In the genomic region with DNA sequence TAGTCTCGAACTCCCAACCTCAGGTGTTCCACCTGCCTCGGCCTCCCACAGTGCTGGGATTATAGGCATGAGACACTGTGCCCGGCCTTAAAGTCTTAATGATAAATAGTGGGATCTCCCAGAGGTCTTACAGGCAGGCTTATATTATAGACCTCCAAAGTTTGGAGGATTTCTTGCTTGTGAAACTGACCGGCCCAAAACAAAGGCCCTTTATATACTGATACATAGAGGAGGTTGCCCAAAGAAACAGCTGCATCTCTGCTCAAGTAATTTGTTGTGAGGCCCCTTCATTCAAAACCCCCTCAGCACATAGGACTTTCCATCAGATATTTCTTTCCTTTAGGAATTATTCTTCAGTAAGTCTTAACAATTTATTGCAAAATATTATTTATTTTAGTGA, we compare ENCODE assay signal across 15 cellular contexts. TPM values are rescaled to one million over a fixed set of nuclear protein-coding genes. Genes with fewer than 3 reads are reported as not detected.
A peak's percentile ranks its signal among the peaks of the same experiment; 100 is the strongest.
DNase-seq lines count a peak whose midpoint lies in the region; ATAC-seq and TF ChIP-seq lines count a peak whose summit lies in the region.
"Had no signal": no experiment of that assay in that cellular context is flagged by ENCODE, and none has a peak within 500 bp of the region (broad histone marks: within the 10 kb centered on the region; RNA-seq: fewer than 3 reads in every experiment).

No MANE protein-coding gene starts in this region.

- H3K27ac ChIP-seq in right atrium auricular region, result no peak overlapping the region
- H3K27ac ChIP-seq in WERI-Rb-1, result no peak overlapping the region
- H3K27ac ChIP-seq: C4-2B, GM23248 had no signal

- WGBS in lower leg skin, 2 donors, result 92% methylated on average over 4 of the region's 4 CpGs

- in situ Hi-C loops in SK-MEL-5 (cut with HindIII; ENCODE audit: low pct_unique_long_range_greater_than_20kb, low sequenced_read_pairs), result no loop called here

- TF ChIP-seq CTCF in right atrium auricular region (IDR thresholded peaks at IDR 0.05), result no peak
- TF ChIP-seq CTCF in lower leg skin (IDR thresholded peaks at IDR 0.05), result no peak
- no peak for TF ChIP-seq CTCF in WERI-Rb-1 (IDR thresholded peaks at IDR 0.05; ENCODE audit: low read depth, low read length)

- DNase-seq in SK-MEL-5 (ENCODE audit: low read depth, low spot score) (peak; percentile 36), globus pallidus (ENCODE audit: low spot score) (peak; percentile 73), pons (ENCODE audit: low spot score) (peak; percentile 53), right atrium auricular region (ENCODE audit: low spot score) (no peak), lower leg skin (ENCODE audit: low spot score in 2 of 2) (no peak), WERI-Rb-1 (no peak)
- DNase-seq: ACHN; Calu3; CD4-positive, alpha-beta memory T cell; DMS79 treated with DMSO at 0.1 percent for 48 hours; GM23248 had no signal

- no peaks in the 10 kb centered on the region for H3K4me1 ChIP-seq in right atrium auricular region

- H3K27me3 ChIP-seq in right atrium auricular region (no peaks in the 10 kb centered on the region), WERI-Rb-1 (ENCODE audit: insufficient read depth, low read depth, severe bottlenecking) (no peaks in the 10 kb centered on the region)

- intact Hi-C loops in lower leg skin (cut with DNase I; ENCODE audit: low total_unique reads), result no loop called here

- H3K4me3 ChIP-seq in right atrium auricular region, result no peak overlapping the region
- H3K4me3 ChIP-seq in lower leg skin (ENCODE audit: low read depth, poor library complexity, severe bottlenecking), result no peak overlapping the region
- no peak overlapping the region for H3K4me3 ChIP-seq in WERI-Rb-1 (ENCODE audit: low read depth, low read length)
- H3K4me3 ChIP-seq: GM12878, GM23248, HAP-1 had no signal

- TF ChIP-seq POLR2A in lower leg skin (IDR thresholded peaks at IDR 0.05), result no peak

- H3K9me3 ChIP-seq in right atrium auricular region, result no peaks in the 10 kb centered on the region
- no peaks in the 10 kb centered on the region for H3K9me3 ChIP-seq in WERI-Rb-1 (ENCODE audit: severe bottlenecking)
- H3K9me3 ChIP-seq: HAP-1 had no signal

- H3K36me3 ChIP-seq in right atrium auricular region (no peaks in the 10 kb centered on the region), WERI-Rb-1 (no peaks in the 10 kb centered on the region)
- H3K36me3 ChIP-seq: HAP-1 had no signal

- no peak for ATAC-seq in HG03432 (IDR thresholded peaks at IDR 0.05; ENCODE audit: unreplicated experiment)
- ATAC-seq: GM12878 had no signal

RNA-seq across cellular contexts. Expression of gene RDX, which starts 27.4 kb away (rescaled TPM):
- 99.6 and 107 TPM in 2 replicates for total RNA-seq in SK-MEL-5 (2014; rRNA removed; shearing (Covaris generic))
- 62.0 and 79.5 TPM in 2 replicates for polyA plus RNA-seq in SK-MEL-5 (2015; cell fraction: cytosol; rRNA removed)
- 49.0 and 52.9 TPM in 2 replicates for polyA plus RNA-seq in SK-MEL-5 (2015; cell fraction: nucleus; rRNA removed)
- total RNA-seq in right atrium auricular region (10 to 100 TPM; 58.8 to 78.5 TPM), lower leg skin (10 to 100 TPM; 26.5 to 42.3 (median 32.6) TPM)

Comparison
In these comparisons a context has a peak if more than half of its experiments do, and no peak if none do; other contexts are left out.
1. DNase-seq: peak in SK-MEL-5 (single experiment), globus pallidus (single experiment) and pons (single experiment); none in right atrium auricular region (single experiment), lower leg skin (0 of 2) and WERI-Rb-1 (single experiment).